8 cellular contexts compared by ENCODE assay signal in genomic region chr6:37699138-37699766, GRCh38. TPM values are rescaled to one million over a fixed set of nuclear protein-coding genes. Genes with fewer than 3 reads are reported as not detected.
A peak's percentile ranks its signal among the peaks of the same experiment; 100 is the strongest.
DNase-seq lines count a peak whose midpoint lies in the region; ATAC-seq and TF ChIP-seq lines count a peak whose summit lies in the region.

No MANE protein-coding gene starts in this region.

- no peak for TF ChIP-seq CTCF in PC-9 (conservative IDR thresholded peaks at IDR 0.05)
- no peak for TF ChIP-seq CTCF in chondrocyte (IDR thresholded peaks at IDR 0.05)
- TF ChIP-seq CTCF in nephron (IDR thresholded peaks at IDR 0.05; ENCODE audit: unreplicated experiment in 3 of 3): no peak

- H3K27ac ChIP-seq in PC-9: no peak overlapping the region

- H3K4me2 ChIP-seq in PC-9: peak overlapping the region; percentile 89

- BruUV-seq in PC-9 (replicated peaks; lab: Mats Ljungman, UMichigan): no TSS peak

- H3K4me3 ChIP-seq in PC-9: peak overlapping the region; percentile 77

- H3K9me2 ChIP-seq in PC-9 (ENCODE audit: insufficient read depth): no peaks in the 10 kb centered on the region

- H3K4me1 ChIP-seq in PC-9 (replicated peaks; ENCODE audit: insufficient read depth): no peaks in the 10 kb centered on the region; the same call in 1 of the 2 replicates

- H3K4me1 Mint-ChIP-seq in chondrocyte (ENCODE audit: low read depth): peaks cover 16% of the 10 kb centered on the region
- peaks cover 26% of the 10 kb centered on the region for H3K4me1 Mint-ChIP-seq in nephron

- POLR2A ChIA-PET in PC-9 (lab: Charles Lee; ENCODE audit: unreplicated experiment): interaction anchor here (0.7 kb wide), 1 partner anchor 1037 kb away, joined by 4 read pairs; no protein-coding TSS in a partner anchor

- H3K9me3 Mint-ChIP-seq in chondrocyte (ENCODE audit: low read depth) (no peaks in the 10 kb centered on the region), nephron (no peaks in the 10 kb centered on the region)

- no peaks in the 10 kb centered on the region for H3K9me3 ChIP-seq in PC-9 (ENCODE audit: insufficient read depth, low read depth)

- no peak for ATAC-seq in HG03571 (IDR thresholded peaks at IDR 0.05; ENCODE audit: unreplicated experiment)

- H3K27ac Mint-ChIP-seq in chondrocyte (ENCODE audit: unreplicated experiment) (peak overlapping the region; percentile 17), nephron (no peak overlapping the region)

- H3K36me3 Mint-ChIP-seq in chondrocyte (ENCODE audit: low read depth): no peaks in the 10 kb centered on the region
- H3K36me3 Mint-ChIP-seq in nephron (ENCODE audit: low read depth): no peaks in the 10 kb centered on the region

- H3K36me3 ChIP-seq in PC-9 (ENCODE audit: low read depth): no peaks in the 10 kb centered on the region

- CTCF ChIA-PET in PC-9 (lab: Charles Lee): no interaction called here

- peak overlapping the region; percentile 87 for H2AFZ ChIP-seq in PC-9

- H3K27me3 ChIP-seq in PC-9 (ENCODE audit: insufficient read depth, low read depth): peaks cover 38% of the 10 kb centered on the region

- peak; percentile 14 for DNase-seq in DMS153 (lab: John Stamatoyannopoulos, UW)
- DNase-seq in DMS153 treated with DMSO at 0.1 percent for 48 hours (lab: John Stamatoyannopoulos, UW; ENCODE audit: unreplicated experiment): no peak
- no peak for DNase-seq in PC-9
- DNase-seq in chondrocyte (ENCODE audit: low spot score): no peak
- DNase-seq in anterior cingulate cortex (lab: John Stamatoyannopoulos, UW): no peak
- no peak for DNase-seq in posterior vena cava (ENCODE audit: low spot score)

- H3K27me3 Mint-ChIP-seq in chondrocyte (ENCODE audit: low read depth) (no peaks in the 10 kb centered on the region), nephron (ENCODE audit: low read depth) (peaks cover 62% of the 10 kb centered on the region)

- intact Hi-C loops in PC-9 (cut with micrococcal nuclease; ENCODE audit: unreplicated experiment) (loop anchor here (2.0 to 10.0 kb wide), 5 partner anchors 92 to 976 kb away; no protein-coding TSS in a partner anchor), posterior vena cava (cut with DNase I) (loop anchor here (10.0 kb wide), 2 partner anchors 214 to 384 kb away; no protein-coding TSS in a partner anchor)

- peaks cover 5% of the 10 kb centered on the region; the same call in 1 of the 2 replicates for H3F3A ChIP-seq in PC-9 (ENCODE audit: insufficient read depth, low read depth)

- no peaks in the 10 kb centered on the region for H3K79me2 ChIP-seq in PC-9 (ENCODE audit: low read depth)

- H4K20me1 ChIP-seq in PC-9 (ENCODE audit: insufficient read depth): no peaks in the 10 kb centered on the region

- H3K4me3 Mint-ChIP-seq in chondrocyte (ENCODE audit: unreplicated experiment): peak overlapping the region; percentile 97
- peak overlapping the region; percentile 76 to 87 (median 80) for H3K4me3 Mint-ChIP-seq in nephron

RNA-seq across cellular contexts. Expression of gene MDGA1, which starts 1.6 kb away (rescaled TPM):
- 17.8 and 28.7 TPM in 2 replicates for total RNA-seq in PC-9 (2021)
- total RNA-seq in chondrocyte: 17.3 to 30.2 TPM (median 22.5 TPM) in 3 replicates
- total RNA-seq in posterior vena cava: 1 to 10 TPM; 3.5 to 7.6 TPM
